9 cellular contexts compared by ENCODE assay signal in the genomic region with DNA sequence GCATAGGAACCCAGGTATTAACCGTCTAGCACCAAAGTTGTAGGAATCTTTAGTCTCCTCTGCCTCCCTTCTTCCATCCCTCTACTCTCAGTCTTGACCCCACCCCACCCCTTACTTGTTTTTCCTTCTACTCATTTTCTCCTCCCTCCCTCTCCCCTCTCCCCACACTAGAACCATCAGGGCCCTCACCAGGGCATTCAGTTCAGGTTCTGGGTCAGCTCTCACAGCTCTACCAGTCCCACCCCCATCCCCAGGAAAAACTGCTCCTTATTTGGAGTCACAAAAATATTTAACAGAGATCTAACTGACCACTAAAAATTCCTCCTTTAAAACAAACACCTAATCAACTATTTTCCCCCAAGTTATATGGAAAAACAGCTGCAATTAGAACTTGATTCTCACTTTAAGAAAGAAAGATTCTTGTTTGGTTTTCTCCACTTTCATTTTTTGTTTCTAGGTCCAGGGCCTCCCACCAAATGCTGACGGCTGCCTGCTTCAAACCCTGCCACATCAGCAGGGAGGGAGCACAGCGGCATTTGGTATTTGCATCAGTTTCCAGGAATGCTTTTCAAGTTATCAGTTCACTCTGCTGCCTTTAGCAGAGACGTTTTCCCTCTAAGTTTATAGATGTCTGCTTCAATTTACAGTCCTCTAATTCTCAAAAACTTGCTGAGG. TPM values are rescaled to one million over a fixed set of nuclear protein-coding genes. Genes with fewer than 3 reads are reported as not detected.
DNase-seq lines count a peak whose midpoint lies in the region; ATAC-seq, FAIRE-seq and TF ChIP-seq lines count a peak whose summit lies in the region.
"Had no signal": no experiment of that assay in that cellular context is flagged by ENCODE, and none has a peak within 500 bp of the region (broad histone marks: within the 10 kb centered on the region; RNA-seq: fewer than 3 reads in every experiment).

No MANE protein-coding gene starts in this region.

- H3K4me3 ChIP-seq in BLaER1 (no peak overlapping the region), HUES48 (ENCODE audit: low read depth, low read length) (peak overlapping the region; percentile 27), neuronal stem cell (ENCODE audit: low read length in 2 of 2) (no peak overlapping the region), dorsolateral prefrontal cortex (peak overlapping the region in 6 of 59 donors; percentile 4 to 27 (median 7))

- H2AFZ ChIP-seq in neuronal stem cell (ENCODE audit: low read length): peak overlapping the region; percentile 71

- no peak overlapping the region for H3K18ac ChIP-seq in neuronal stem cell (ENCODE audit: low read length)

- H4K20me1 ChIP-seq in BLaER1: no peaks in the 10 kb centered on the region

- H3K79me1 ChIP-seq in neuronal stem cell (ENCODE audit: low read depth, low read length): peaks cover 2% of the 10 kb centered on the region

- H2BK5ac ChIP-seq in neuronal stem cell (ENCODE audit: low read length): no peak overlapping the region

- H2AK5ac ChIP-seq in neuronal stem cell (ENCODE audit: low read depth, low read length): no peak overlapping the region

- no peak overlapping the region for H4K91ac ChIP-seq in neuronal stem cell (ENCODE audit: low read depth, low read length, poor library complexity)

- no peak overlapping the region for H3K14ac ChIP-seq in neuronal stem cell (ENCODE audit: low read length)

- no peak overlapping the region for H2BK120ac ChIP-seq in neuronal stem cell (ENCODE audit: low read depth, low read length)

- no peak for ATAC-seq in HG03457 (IDR thresholded peaks at IDR 0.05; ENCODE audit: unreplicated experiment)
- ATAC-seq: naive thymus-derived CD8-positive, alpha-beta T cell had no signal

- H3K4ac ChIP-seq in neuronal stem cell (ENCODE audit: low read length): no peak overlapping the region

- H3K27me3 ChIP-seq in BLaER1 (peaks cover 17% of the 10 kb centered on the region), HUES48 (ENCODE audit: control insufficient read depth, insufficient read depth, low read length) (peaks cover 9% of the 10 kb centered on the region), neuronal stem cell (ENCODE audit: control insufficient read depth in 3 of 3, insufficient read depth in 3 of 3, low read depth in 1 of 3, low read length in 3 of 3) (no peaks in the 10 kb centered on the region), dorsolateral prefrontal cortex (peaks cover 0 to 15% (median 4%) of the 10 kb centered on the region in 45 donors)

- H2BK15ac ChIP-seq in neuronal stem cell (ENCODE audit: low read length): no peak overlapping the region

- DNase-seq in neuronal stem cell (ENCODE audit: low spot score) (no peak), dorsolateral prefrontal cortex (no peak), SHP77 (lab: John Stamatoyannopoulos, UW) (no peak)
- DNase-seq in activated naive CD4-positive, alpha-beta T cell treated with anti-CD3 and anti-CD28 coated beads, Interleukin-2, amount 50 U/mL, for 16 hours: no peak
- DNase-seq: naive thymus-derived CD8-positive, alpha-beta T cell had no signal

- no peak overlapping the region for H3K23ac ChIP-seq in neuronal stem cell (ENCODE audit: low read depth, low read length, poor library complexity)

- no peaks in the 10 kb centered on the region for H3K9me3 ChIP-seq in BLaER1
- H3K9me3 ChIP-seq in HUES48 (ENCODE audit: control insufficient read depth, insufficient read depth, low read length): no peaks in the 10 kb centered on the region
- H3K9me3 ChIP-seq in neuronal stem cell (replicated peaks in 1 of 2; ENCODE audit: control insufficient read depth in 2 of 2, insufficient read depth in 1 of 2, low read depth in 1 of 2, low read length in 2 of 2): no peaks in the 10 kb centered on the region

- no CpG with 5 or more reads among the region's 4 CpGs for whole genome bisulfite sequencing in neuronal stem cell (ENCODE audit: extremely low coverage in 2 of 2, insufficient read length in 2 of 2, insufficient replicate concordance in 1 of 2), 2 donors

- no peak overlapping the region for H3K27ac ChIP-seq in BLaER1
- H3K27ac ChIP-seq in HUES48 (ENCODE audit: low read depth, low read length): peak overlapping the region; percentile 53
- no peak overlapping the region for H3K27ac ChIP-seq in neuronal stem cell (replicated peaks; ENCODE audit: low read length)
- peak overlapping the region in 4 of 59 donors; percentile 10 to 61 (median 36) for H3K27ac ChIP-seq in dorsolateral prefrontal cortex

- H3K9ac ChIP-seq in BLaER1: no peak overlapping the region
- H3K9ac ChIP-seq in HUES48 (ENCODE audit: low read depth, low read length): peak overlapping the region; percentile 30; the same call in 1 of the 2 replicates
- H3K9ac ChIP-seq in neuronal stem cell (ENCODE audit: low read depth, low read length, poor library complexity): no peak overlapping the region

- no peak for TF ChIP-seq CTCF in dorsolateral prefrontal cortex (IDR thresholded peaks at IDR 0.05 in 54 of 56, conservative IDR thresholded peaks at IDR 0.05 in 2 of 56; ENCODE audit: low read depth in 1 of 56, partially characterized antibody in 56 of 56)

- H3K4me1 ChIP-seq in BLaER1 (no peaks in the 10 kb centered on the region), HUES48 (ENCODE audit: control insufficient read depth, insufficient read depth, low read length) (peaks cover 44% of the 10 kb centered on the region), neuronal stem cell (ENCODE audit: control insufficient read depth in 2 of 2, insufficient read depth in 1 of 2, low read depth in 1 of 2, low read length in 2 of 2) (peaks cover 14 to 15% of the 10 kb centered on the region in 2 donors)

- H2BK12ac ChIP-seq in neuronal stem cell (ENCODE audit: low read length): no peak overlapping the region

- no peaks in the 10 kb centered on the region for H3K36me3 ChIP-seq in BLaER1
- H3K36me3 ChIP-seq in HUES48 (ENCODE audit: control insufficient read depth, insufficient read depth, low read length): no peaks in the 10 kb centered on the region
- H3K36me3 ChIP-seq in neuronal stem cell (replicated peaks in 1 of 2; ENCODE audit: control insufficient read depth in 2 of 2, insufficient read depth in 2 of 2, low read length in 2 of 2): no peaks in the 10 kb centered on the region

- peak overlapping the region; percentile 34 for H3K4me2 ChIP-seq in BLaER1
- H3K4me2 ChIP-seq in neuronal stem cell (ENCODE audit: insufficient read depth, low read length, poor library complexity, severe bottlenecking): no peak overlapping the region

- intact Hi-C loops in dorsolateral prefrontal cortex (cut with DNase I): loop anchor here in 1 of 2 donors (5.0 kb wide), 1 partner anchor 100 kb away; no protein-coding TSS in a partner anchor

- no peak overlapping the region for H4K8ac ChIP-seq in neuronal stem cell (ENCODE audit: low read depth, low read length)

- peak; percentile 83 for FAIRE-seq in endometrium (lab: Jason Lieb, UNC)

RNA-seq across cellular contexts. Expression of a gene that starts 2.8 kb away (rescaled TPM):
- 40.8 TPM for polyA plus RNA-seq in neuronal stem cell (2013, experiment 1 of 2)
- 39.1 TPM for polyA plus RNA-seq in neuronal stem cell (2013, experiment 2 of 2)
- 10 to 100 TPM in 55 of 120 experiments, 1 to 10 TPM in 65; 2.1 to 73.5 (median 9.3) TPM for total RNA-seq in dorsolateral prefrontal cortex
- total RNA-seq: naive thymus-derived CD8-positive, alpha-beta T cell had no signal
- polyA plus RNA-seq: naive thymus-derived CD8-positive, alpha-beta T cell had no signal
